16 cellular contexts compared by ENCODE assay signal in genomic region chr6:15301179-15302006, GRCh38. TPM values are rescaled to one million over a fixed set of nuclear protein-coding genes. Genes with fewer than 3 reads are reported as not detected.
DNase-seq lines count a peak whose midpoint lies in the region; ATAC-seq, FAIRE-seq and TF ChIP-seq lines count a peak whose summit lies in the region.
"Had no signal": no experiment of that assay in that cellular context is flagged by ENCODE, and none has a peak within 500 bp of the region (broad histone marks: within the 10 kb centered on the region; RNA-seq: fewer than 3 reads in every experiment).

No MANE protein-coding gene starts in this region.

- peak overlapping the region; percentile 1; the same call in 1 of the 2 replicates for H2AFZ ChIP-seq in OCI-LY7 (ENCODE audit: low read length)

- peaks cover 74% of the 10 kb centered on the region for H3K4me1 ChIP-seq in OCI-LY7 (ENCODE audit: insufficient read depth, low read length, poor library complexity, severe bottlenecking)
- peaks cover 0 to 43% (median 42%) of the 10 kb centered on the region in 4 donors for H3K4me1 ChIP-seq in sigmoid colon
- H3K4me1 ChIP-seq: uterus had no signal

- H3K27ac Mint-ChIP-seq in effector memory CD8-positive, alpha-beta T cell: peak overlapping the region; percentile 21 to 86

- POLR2A ChIA-PET in OCI-LY7 (lab: Charles Lee): interaction anchor here (0.6 to 1.5 kb wide), 6 partner anchors 11 to 47 kb away, joined by 3 to 5 read pairs (median 4); no protein-coding TSS in a partner anchor

- no peaks in the 10 kb centered on the region for H3K9me2 ChIP-seq in OCI-LY7 (ENCODE audit: insufficient read depth, low read length)

- no TSS peak for BruUV-seq in OCI-LY7 (replicated peaks; lab: Mats Ljungman, UMichigan)

- ATAC-seq in effector memory CD8-positive, alpha-beta T cell (replicated peaks): no peak

- H3K36me3 ChIP-seq in OCI-LY7 (ENCODE audit: insufficient read depth, low read length) (no peaks in the 10 kb centered on the region), sigmoid colon (no peaks in the 10 kb centered on the region)
- H3K36me3 ChIP-seq: ascending aorta, uterus had no signal

- DNase-seq in ELR (ENCODE audit: low read depth): peak; percentile 28
- no peak for DNase-seq in GM19239 (ENCODE audit: insufficient read length, low spot score)
- DNase-seq in OCI-LY7 (ENCODE audit: low spot score): no peak
- DNase-seq in effector memory CD8-positive, alpha-beta T cell: no peak
- DNase-seq in NCI-H446 (lab: John Stamatoyannopoulos, UW): no peak
- no peak for DNase-seq in caudate nucleus (lab: John Stamatoyannopoulos, UW)
- no peak for DNase-seq in sigmoid colon
- DNase-seq in NCI-H345 (lab: John Stamatoyannopoulos, UW): no peak
- DNase-seq: dermis blood vessel endothelial cell; H7; naive B cell; NK-92 treated with Interleukin-12 subunit alpha and Interleukin-12 subunit beta, amount 100 ng/mL, for 24 hours; Right ventricle myocardium superior; stimulated activated CD4-positive, alpha-beta T cell treated with anti-CD3 and anti-CD28 coated beads, Interleukin-2, amount 100 ng/mL, for 48 hours; uterus had no signal

- H3K36me3 Mint-ChIP-seq in effector memory CD8-positive, alpha-beta T cell (ENCODE audit: insufficient read depth): peaks cover 3% of the 10 kb centered on the region
- H3K36me3 Mint-ChIP-seq: naive B cell had no signal

- H3K27me3 Mint-ChIP-seq in effector memory CD8-positive, alpha-beta T cell: no peaks in the 10 kb centered on the region
- H3K27me3 Mint-ChIP-seq: naive B cell had no signal

- TF ChIP-seq CTCF in OCI-LY7 (conservative IDR thresholded peaks at IDR 0.05; ENCODE audit: low read length) (no peak), sigmoid colon (IDR thresholded peaks at IDR 0.05) (no peak)

- no peak for TF ChIP-seq EP300 in sigmoid colon (IDR thresholded peaks at IDR 0.05)

- peak overlapping the region in 1 of 2 donors; percentile 0 for H3K4me3 Mint-ChIP-seq in effector memory CD8-positive, alpha-beta T cell

- intact Hi-C loops in OCI-LY7 (cut with micrococcal nuclease; ENCODE audit: unreplicated experiment) (no loop called here), sigmoid colon (cut with DNase I) (no loop called here)

- peaks cover 57% of the 10 kb centered on the region; the same call in 1 of the 2 replicates for H3K79me2 ChIP-seq in OCI-LY7 (ENCODE audit: insufficient read depth, low read depth, low read length)

- 78 to 84% methylated on average over 6 of the region's 6 CpGs for whole genome bisulfite sequencing in sigmoid colon, 2 donors

- H3K4me3 ChIP-seq in OCI-LY7 (ENCODE audit: low read depth, low read length, poor library complexity, severe bottlenecking) (no peak overlapping the region), sigmoid colon (no peak overlapping the region)
- H3K4me3 ChIP-seq: ascending aorta, uterus had no signal

- no peaks in the 10 kb centered on the region for H4K20me1 ChIP-seq in OCI-LY7 (ENCODE audit: insufficient read depth, low read length)

- no peaks in the 10 kb centered on the region for H3K27me3 ChIP-seq in sigmoid colon
- H3K27me3 ChIP-seq: ascending aorta, uterus had no signal

- no peaks in the 10 kb centered on the region for H3K9me3 ChIP-seq in OCI-LY7 (ENCODE audit: low read length)
- no peaks in the 10 kb centered on the region for H3K9me3 ChIP-seq in sigmoid colon
- H3K9me3 ChIP-seq: ascending aorta, uterus had no signal

- CTCF ChIA-PET in OCI-LY7 (lab: Charles Lee; ENCODE audit: unreplicated experiment): no interaction called here

- H3K27ac ChIP-seq in OCI-LY7 (ENCODE audit: low read depth, low read length, poor library complexity, severe bottlenecking) (no peak overlapping the region), caudate nucleus (ENCODE audit: low read depth, low read length) (no peak overlapping the region), sigmoid colon (no peak overlapping the region)
- H3K27ac ChIP-seq: ascending aorta, uterus had no signal

- H3K4me1 Mint-ChIP-seq in effector memory CD8-positive, alpha-beta T cell (ENCODE audit: low read depth in 2 of 2): peaks cover 64 to 68% of the 10 kb centered on the region in 2 donors

- peak overlapping the region; percentile 59; the same call in 1 of the 2 replicates for H3K4me2 ChIP-seq in OCI-LY7 (ENCODE audit: low read length)

- no peaks in the 10 kb centered on the region for H3K9me3 Mint-ChIP-seq in effector memory CD8-positive, alpha-beta T cell
- H3K9me3 Mint-ChIP-seq: naive B cell had no signal

- no peak for TF ChIP-seq POLR2A in sigmoid colon (IDR thresholded peaks at IDR 0.05)

- peak; percentile 31 for FAIRE-seq in GM19239 (lab: Jason Lieb, UNC)

RNA-seq across cellular contexts. Expression of gene JARID2, which starts 55.5 kb away (rescaled TPM):
- total RNA-seq in OCI-LY7 (2014; rRNA removed; shearing (Covaris generic)): 18.4 and 19.0 TPM in 2 replicates
- total RNA-seq in OCI-LY7 (2022) (19.5 and 21.0 TPM in 2 replicates), sigmoid colon (1 to 10 TPM; 6.1 to 7.8 (median 6.8) TPM)
- polyA plus RNA-seq in sigmoid colon: 1 to 10 TPM; 1.8 to 7.3 (median 2.1) TPM
